ENCODE assay signal across 8 cellular contexts in genomic region chr15:67103869-67104268, GRCh38. TPM values are rescaled to one million over a fixed set of nuclear protein-coding genes. Genes with fewer than 3 reads are reported as not detected.
DNase-seq lines count a peak whose midpoint lies in the region; ATAC-seq, FAIRE-seq and TF ChIP-seq lines count a peak whose summit lies in the region.

No MANE protein-coding gene starts in this region.

- H3K27ac ChIP-seq in heart right ventricle (peak overlapping the region in 8 of 10 donors; percentile 10 to 80 (median 61)), fibroblast of lung (ENCODE audit: insufficient read depth, low read length) (peak overlapping the region; percentile 95), thyroid gland (peak overlapping the region in 2 of 3 donors; percentile 40 to 74), kidney (ENCODE audit: low read depth in 2 of 2, low read length in 2 of 2) (peak overlapping the region in 1 of 2 donors; percentile 21)

- H2AFZ ChIP-seq in fibroblast of lung (ENCODE audit: low read length): no peak overlapping the region

- DNase-seq in heart right ventricle (no peak), Right ventricle myocardium superior (no peak), T-helper 17 cell (peak in 1 of 3 donors; percentile 24), fibroblast of lung (ENCODE audit: low read depth in 2 of 2) (no peak), thyroid gland (no peak), kidney (no peak), NCI-H82 (lab: John Stamatoyannopoulos, UW) (no peak)

- H3K9ac ChIP-seq in fibroblast of lung (ENCODE audit: insufficient read depth, low read length) (no peak overlapping the region), kidney (ENCODE audit: low read length in 2 of 2) (no peak overlapping the region)

- H3K9me3 ChIP-seq in heart right ventricle: no peaks in the 10 kb centered on the region
- H3K9me3 ChIP-seq in T-helper 17 cell (ENCODE audit: control insufficient read depth, low read length, poor library complexity, severe bottlenecking): no peaks in the 10 kb centered on the region
- H3K9me3 ChIP-seq in fibroblast of lung (ENCODE audit: control insufficient read depth, insufficient read depth, low read depth, low read length): no peaks in the 10 kb centered on the region
- no peaks in the 10 kb centered on the region for H3K9me3 ChIP-seq in thyroid gland
- H3K9me3 ChIP-seq in kidney (ENCODE audit: control insufficient read depth in 1 of 2, low read length in 2 of 2): no peaks in the 10 kb centered on the region

- intact Hi-C loops in heart right ventricle (cut with DNase I) (loop anchor here in 3 of 10 donors (5.0 to 10.0 kb wide), 3 partner anchors 37 to 81 kb away; partner anchors contain the start of gene SMAD3 (in 1 of the 3)), Right ventricle myocardium superior (cut with DNase I) (no loop called here), thyroid gland (cut with DNase I) (no loop called here), kidney (cut with DNase I) (no loop called here)

- peak overlapping the region; percentile 15 for H3K4me2 ChIP-seq in fibroblast of lung (ENCODE audit: extremely low read depth, insufficient read depth, low read length)

- H3K4me3 Mint-ChIP-seq in T-helper 17 cell: no peak overlapping the region

- no peaks in the 10 kb centered on the region for H4K20me1 ChIP-seq in fibroblast of lung (ENCODE audit: control insufficient read depth, extremely low read depth, insufficient read depth, low read length)

- H3K4me1 ChIP-seq in heart right ventricle (peaks cover 22 to 100% (median 73%) of the 10 kb centered on the region in 9 donors), fibroblast of lung (ENCODE audit: control insufficient read depth, extremely low read depth, insufficient read depth, low read length) (peaks cover 70% of the 10 kb centered on the region), thyroid gland (peaks cover 67 to 88% of the 10 kb centered on the region in 2 donors), kidney (ENCODE audit: control insufficient read depth in 1 of 2, insufficient read depth in 1 of 2, low read depth in 1 of 2, low read length in 2 of 2) (peaks cover 59 to 62% of the 10 kb centered on the region in 2 donors)

- ATAC-seq in heart right ventricle (peak in 3 of 8 donors; percentile 11 to 34 (median 16)), Right ventricle myocardium superior (ENCODE audit: poor library complexity) (no peak), T-helper 17 cell (peak; percentile 26), GM19035 (IDR thresholded peaks at IDR 0.05; ENCODE audit: unreplicated experiment) (no peak)

- no peaks in the 10 kb centered on the region for H3K36me3 ChIP-seq in heart right ventricle
- peaks cover 13% of the 10 kb centered on the region for H3K36me3 ChIP-seq in fibroblast of lung (ENCODE audit: control insufficient read depth, insufficient read depth, low read length)
- H3K36me3 ChIP-seq in thyroid gland: no peaks in the 10 kb centered on the region
- H3K36me3 ChIP-seq in kidney (ENCODE audit: control insufficient read depth in 1 of 2, insufficient read depth in 2 of 2, low read length in 2 of 2): no peaks in the 10 kb centered on the region

- TF ChIP-seq CTCF in heart right ventricle (IDR thresholded peaks at IDR 0.05): no peak
- TF ChIP-seq CTCF in fibroblast of lung (conservative IDR thresholded peaks at IDR 0.05 in 1 of 2, IDR thresholded peaks at IDR 0.05 in 1 of 2; ENCODE audit: low read depth in 1 of 2, low read length in 2 of 2): no peak
- no peak for TF ChIP-seq CTCF in thyroid gland (IDR thresholded peaks at IDR 0.05)
- TF ChIP-seq CTCF in kidney (IDR thresholded peaks at IDR 0.05; ENCODE audit: borderline replicate concordance, extremely low read depth, insufficient read depth): no peak

- no peak overlapping the region for H3K27ac Mint-ChIP-seq in T-helper 17 cell

- peaks cover 10% of the 10 kb centered on the region for H3K36me3 Mint-ChIP-seq in T-helper 17 cell (ENCODE audit: low read depth)

- WGBS in heart right ventricle, 2 donors: 54 to 68% methylated on average over 11 of the region's 11 CpGs
- WGBS in thyroid gland, 2 donors: 75 to 83% methylated on average over 11 of the region's 11 CpGs

- no peak for TF ChIP-seq POLR2A in thyroid gland (IDR thresholded peaks at IDR 0.05)

- no peaks in the 10 kb centered on the region for H3K27me3 Mint-ChIP-seq in T-helper 17 cell

- H3K27me3 ChIP-seq in heart right ventricle: no peaks in the 10 kb centered on the region
- H3K27me3 ChIP-seq in fibroblast of lung (ENCODE audit: control insufficient read depth, insufficient read depth, low read length): no peaks in the 10 kb centered on the region
- no peaks in the 10 kb centered on the region for H3K27me3 ChIP-seq in thyroid gland

- H3K4me3 ChIP-seq in heart right ventricle (peak overlapping the region in 1 of 10 donors; percentile 26), fibroblast of lung (replicated peaks in 1 of 4; ENCODE audit: control extremely low read depth in 1 of 4, insufficient read depth in 1 of 4, low read depth in 3 of 4, low read length in 4 of 4) (no peak overlapping the region), thyroid gland (replicated peaks in 1 of 3) (no peak overlapping the region), kidney (ENCODE audit: low read length in 2 of 2) (no peak overlapping the region)

- FAIRE-seq in kidney (lab: Jason Lieb, UNC): no peak

- H3K4me1 Mint-ChIP-seq in T-helper 17 cell: peaks cover 65% of the 10 kb centered on the region

- H3K79me2 ChIP-seq in fibroblast of lung (ENCODE audit: control insufficient read depth, insufficient read depth, low read length): peaks cover 91% of the 10 kb centered on the region

RNA-seq across cellular contexts. Expression of gene SMAD3, which starts 38.5 kb away (rescaled TPM):
- total RNA-seq in heart right ventricle (10 to 100 TPM; 11.3 to 44.8 (median 15.7) TPM), Right ventricle myocardium superior (17.3 TPM), T-helper 17 cell (10 to 100 TPM; 79.8 to 82.9 TPM), fibroblast of lung (48.8 and 69.9 TPM in 2 replicates), thyroid gland (10 to 100 TPM; 33.6 to 66.5 (median 47.3) TPM), kidney (58.2 TPM)
- polyA plus RNA-seq in heart right ventricle (1 to 10 TPM; 6.2 to 7.8 TPM), fibroblast of lung (173 and 210 TPM in 2 replicates), kidney (ENCODE audit: insufficient read depth, low read depth, low replicate concordance) (10.1 TPM)
- polyA plus RNA-seq in fibroblast of lung (2012): 201 and 211 TPM in 2 replicates
- polyA minus RNA-seq in fibroblast of lung (ENCODE audit: low replicate concordance): 738 and 1,027 TPM in 2 replicates
